Comparison of ENCODE assay signal across 8 cellular contexts in genomic region chrX:140918398-140919043, GRCh38.
DNase-seq lines count a peak whose midpoint lies in the region; FAIRE-seq and TF ChIP-seq lines count a peak whose summit lies in the region.

No MANE protein-coding gene starts in this region.

- POLR2A ChIA-PET in AG04449 (lab: Yijun Ruan, JAX) (interaction anchor here (0.6 kb wide), 1 partner anchor 17 kb away, joined by 4 read pairs; no protein-coding TSS in a partner anchor), GM10248 (lab: Yijun Ruan, JAX) (no interaction called here), HEK293 (lab: Yijun Ruan, JAX) (interaction anchor here (0.6 kb wide), 1 partner anchor 86 kb away, joined by 4 read pairs; no protein-coding TSS in a partner anchor)

- H3K14ac ChIP-seq in mesenchymal stem cell (ENCODE audit: low read length in 2 of 2), result no peak overlapping the region

- intact Hi-C loops in colonic mucosa (cut with DNase I), result loop anchor here (5.0 kb wide), 1 partner anchor 359 kb away; no protein-coding TSS in a partner anchor

- H2BK12ac ChIP-seq in mesenchymal stem cell (ENCODE audit: low read length in 2 of 2), result no peak overlapping the region

- H3K4me2 ChIP-seq in mesenchymal stem cell (ENCODE audit: low read length, poor library complexity, severe bottlenecking), result no peak overlapping the region

- H3K27me3 ChIP-seq in colonic mucosa (no peaks in the 10 kb centered on the region), mesenchymal stem cell (ENCODE audit: control insufficient read depth in 1 of 2, insufficient read depth in 1 of 2, low read length in 2 of 2) (no peaks in the 10 kb centered on the region)

- H4K91ac ChIP-seq in mesenchymal stem cell (ENCODE audit: low read length), result no peak overlapping the region

- H3K4ac ChIP-seq in mesenchymal stem cell (ENCODE audit: low read depth in 1 of 2, low read length in 2 of 2), result no peak overlapping the region

- no peak overlapping the region for H3K18ac ChIP-seq in mesenchymal stem cell (ENCODE audit: low read depth in 1 of 2, low read length in 2 of 2)

- no peaks in the 10 kb centered on the region for H3K36me3 ChIP-seq in HEK293 (ENCODE audit: control insufficient read depth in 2 of 2, insufficient read depth in 1 of 2, low read length in 2 of 2)
- no peaks in the 10 kb centered on the region for H3K36me3 ChIP-seq in colonic mucosa
- no peaks in the 10 kb centered on the region for H3K36me3 ChIP-seq in mesenchymal stem cell (ENCODE audit: control insufficient read depth in 1 of 2, insufficient read depth in 2 of 2, low read depth in 1 of 2, low read length in 2 of 2)

- TF ChIP-seq CTCF in AG04449 (IDR thresholded peaks at IDR 0.05; ENCODE audit: insufficient read depth, low read length, missing control alignments) (peak; percentile 42), GM10248 (IDR thresholded peaks at IDR 0.05; ENCODE audit: control extremely low read depth, extremely low read depth, low read depth, missing control alignments) (peak; percentile 19), HEK293 (tag by site-specific recombination; IDR thresholded peaks at IDR 0.05) (peak; percentile 87), colonic mucosa (IDR thresholded peaks at IDR 0.05) (peak; percentile 45)

- CTCF ChIA-PET in AG04449 (lab: Yijun Ruan, JAX), result interaction anchor here (1.3 to 3.4 kb wide), 5 partner anchors 13 to 1604 kb away, joined by 3 to 22 read pairs (median 4); no protein-coding TSS in a partner anchor
- CTCF ChIA-PET in GM10248 (lab: Yijun Ruan, JAX), result no interaction called here
- CTCF ChIA-PET in HEK293 (lab: Yijun Ruan, JAX), result interaction anchor here (0.5 to 3.2 kb wide), 18 partner anchors 10 to 550 kb away, joined by 3 to 31 read pairs (median 4); no protein-coding TSS in a partner anchor

- no peaks in the 10 kb centered on the region for H3K4me1 ChIP-seq in HEK293 (ENCODE audit: control insufficient read depth, insufficient read depth, low read length)
- H3K4me1 ChIP-seq in colonic mucosa, result no peaks in the 10 kb centered on the region
- no peaks in the 10 kb centered on the region for H3K4me1 ChIP-seq in mesenchymal stem cell (ENCODE audit: control insufficient read depth, insufficient read depth, low read depth, low read length)

- H2BK15ac ChIP-seq in mesenchymal stem cell (ENCODE audit: low read depth, poor library complexity, severe bottlenecking), result no peak overlapping the region

- H3K4me3 ChIP-seq in AG04449 (ENCODE audit: low read depth, low read length) (no peak overlapping the region), HEK293 (ENCODE audit: low read depth, low read length) (no peak overlapping the region), colonic mucosa (no peak overlapping the region), mesenchymal stem cell (ENCODE audit: insufficient read depth in 1 of 2, low read depth in 1 of 2, low read length in 2 of 2) (no peak overlapping the region)

- no peak overlapping the region for H4K8ac ChIP-seq in mesenchymal stem cell (ENCODE audit: low read length)

- no peak overlapping the region for H2AK5ac ChIP-seq in mesenchymal stem cell (ENCODE audit: low read length, severe bottlenecking)

- no peaks in the 10 kb centered on the region for H3K9me3 ChIP-seq in HEK293 (ENCODE audit: control insufficient read depth, insufficient read depth, low read depth, low read length)
- H3K9me3 ChIP-seq in colonic mucosa, result no peaks in the 10 kb centered on the region
- H3K9me3 ChIP-seq in mesenchymal stem cell (ENCODE audit: control insufficient read depth, low read length), result no peaks in the 10 kb centered on the region

- no peaks in the 10 kb centered on the region for H3K79me1 ChIP-seq in mesenchymal stem cell (replicated peaks; ENCODE audit: low read length, poor library complexity, severe bottlenecking)

- WGBS in mesenchymal stem cell, result 34% methylated on average over 13 of the region's 14 CpGs

- DNase-seq in AG04449 (ENCODE audit: low read depth, low spot score) (no peak), GM10248 (ENCODE audit: extremely low spot score) (peak; percentile 5), LoVo (ENCODE audit: low spot score) (peak; percentile 7), SW480 (ENCODE audit: low spot score) (peak; percentile 49), colonic mucosa (no peak), mesenchymal stem cell (peak; percentile 75), HTR-8/SVneo (ENCODE audit: insufficient read length, low spot score) (no peak)

- FAIRE-seq in HTR-8/SVneo (lab: Jason Lieb, UNC), result no peak

- H3K27ac ChIP-seq in HEK293 (ENCODE audit: extremely low read depth, low read depth, low read length) (no peak overlapping the region), colonic mucosa (no peak overlapping the region), mesenchymal stem cell (ENCODE audit: low read length, poor library complexity, severe bottlenecking) (no peak overlapping the region)

- no peak overlapping the region for H2AFZ ChIP-seq in mesenchymal stem cell (ENCODE audit: low read depth, low read length)

- no peak overlapping the region for H3K9ac ChIP-seq in colonic mucosa (ENCODE audit: low read depth in 2 of 2, low read length in 2 of 2)
- peak overlapping the region; percentile 35 for H3K9ac ChIP-seq in mesenchymal stem cell (ENCODE audit: low read length)

- H2BK5ac ChIP-seq in mesenchymal stem cell (ENCODE audit: low read depth, low read length, poor library complexity, severe bottlenecking), result no peak overlapping the region

- no peak overlapping the region for H3K23ac ChIP-seq in mesenchymal stem cell (ENCODE audit: low read length in 2 of 2)

- H2BK120ac ChIP-seq in mesenchymal stem cell (ENCODE audit: low read depth, low read length), result no peak overlapping the region

TF ChIP-seq in HEK293, 187 proteins besides CTCF, POLR2A, EP300 and RAD21:
- TF ChIP-seq GLIS2 (tag by site-specific recombination; IDR thresholded peaks at IDR 0.05), result no peak
- TF ChIP-seq ZNF2 (tag by site-specific recombination; IDR thresholded peaks at IDR 0.05), result no peak
- TF ChIP-seq ZNF362 (tag by site-specific recombination; IDR thresholded peaks at IDR 0.05), result peak; percentile 59; the same call in 1 of the 2 replicates
- no peak for TF ChIP-seq ZNF19 (tag by site-specific recombination; IDR thresholded peaks at IDR 0.05; ENCODE audit: low read depth)
- TF ChIP-seq ZNF654 (tag by site-specific recombination; IDR thresholded peaks at IDR 0.05; ENCODE audit: low read depth), result peak; percentile 97
- TF ChIP-seq ZBTB8A (tag by site-specific recombination; IDR thresholded peaks at IDR 0.05), result 0 out of 2 replicates have a peak, but pooled peaks have one; percentile 14
- TF ChIP-seq ZNF560 (tag by site-specific recombination; IDR thresholded peaks at IDR 0.05; ENCODE audit: borderline replicate concordance), result no peak
- no peak for TF ChIP-seq OVOL3 (tag by site-specific recombination; IDR thresholded peaks at IDR 0.05)
- peak; percentile 32; the same call in 1 of the 2 replicates for TF ChIP-seq ZXDB (tag by site-specific recombination; IDR thresholded peaks at IDR 0.05)
- no peak for TF ChIP-seq OSR2 (tag by site-specific recombination; IDR thresholded peaks at IDR 0.05)
- TF ChIP-seq SP3 (tag by site-specific recombination; IDR thresholded peaks at IDR 0.05), result no peak

Comparison
In these comparisons a context has a peak if more than half of its experiments do, and no peak if none do; other contexts are left out.
1. DNase-seq: peak in GM10248 (single experiment), LoVo (single experiment), SW480 (single experiment) and mesenchymal stem cell (single experiment); none in AG04449 (single experiment), colonic mucosa (single experiment) and HTR-8/SVneo (single experiment).
2. CTCF ChIP-seq: peak in every context shown above with its lines; median percentile 87 in HEK293; 45 in colonic mucosa; 42 in AG04449; 19 in GM10248.